ENCODE assay signal across 10 cellular contexts in genomic region chr2:174024524-174025270, GRCh38. TPM values are rescaled to one million over a fixed set of nuclear protein-coding genes. Genes with fewer than 3 reads are reported as not detected.
A peak's percentile ranks its signal among the peaks of the same experiment; 100 is the strongest.
DNase-seq lines count a peak whose midpoint lies in the region; ATAC-seq lines count a peak whose summit lies in the region.
"Had no signal": no experiment of that assay in that cellular context is flagged by ENCODE, and none has a peak within 500 bp of the region (broad histone marks: within the 10 kb centered on the region; RNA-seq: fewer than 3 reads in every experiment).

No MANE protein-coding gene starts in this region.

- H3K4me3 Mint-ChIP-seq in CD4-positive, alpha-beta memory T cell: no peak overlapping the region

- no peaks in the 10 kb centered on the region for H3K27me3 ChIP-seq in CD4-positive, alpha-beta memory T cell (ENCODE audit: insufficient read depth, low read length)

- H3K4me3 ChIP-seq in SK-N-MC: peak overlapping the region; percentile 81
- no peak overlapping the region for H3K4me3 ChIP-seq in CD4-positive, alpha-beta memory T cell (ENCODE audit: low read length in 2 of 2)
- H3K4me3 ChIP-seq: GM12878 had no signal

- peaks cover 0 to 3% (median 0%) of the 10 kb centered on the region in 4 donors for H3K4me1 Mint-ChIP-seq in CD4-positive, alpha-beta memory T cell

- no peaks in the 10 kb centered on the region for H3K36me3 ChIP-seq in SK-N-MC (ENCODE audit: insufficient read depth, low read length)
- H3K36me3 ChIP-seq in CD4-positive, alpha-beta memory T cell (ENCODE audit: insufficient read depth, low read length): no peaks in the 10 kb centered on the region

- no peaks in the 10 kb centered on the region for H3K9me3 Mint-ChIP-seq in CD4-positive, alpha-beta memory T cell

- POLR2A ChIA-PET in CD4-positive, alpha-beta memory T cell (lab: Charles Lee; ENCODE audit: partially characterized antibody): interaction anchor here (1.3 kb wide), 1 partner anchor 60 kb away, joined by 3 read pairs; no protein-coding TSS in a partner anchor

- DNase-seq in Daoy (ENCODE audit: low read depth) (peak; percentile 30), SK-N-MC (ENCODE audit: low read depth, low spot score) (peak; percentile 95), Right ventricle myocardium superior (peak; percentile 95), renal cortical epithelial cell (ENCODE audit: low read depth) (peak; percentile 78), GDM1 (lab: John Stamatoyannopoulos, UW) (no peak), RKO (ENCODE audit: low spot score) (no peak)
- DNase-seq in CD4-positive, alpha-beta memory T cell: no peak
- DNase-seq: NCI-H1105 had no signal

- CTCF ChIA-PET in CD4-positive, alpha-beta memory T cell (lab: Charles Lee; ENCODE audit: partially characterized antibody): no interaction called here

- no peaks in the 10 kb centered on the region for H3K9me3 ChIP-seq in SK-N-MC (ENCODE audit: low read depth, low read length)
- no peaks in the 10 kb centered on the region for H3K9me3 ChIP-seq in CD4-positive, alpha-beta memory T cell (ENCODE audit: control insufficient read depth in 1 of 2, low read length in 2 of 2)

- H3K36me3 Mint-ChIP-seq in CD4-positive, alpha-beta memory T cell: no peaks in the 10 kb centered on the region

- no peaks in the 10 kb centered on the region for H3K27me3 Mint-ChIP-seq in CD4-positive, alpha-beta memory T cell

- ATAC-seq in Right ventricle myocardium superior (ENCODE audit: poor library complexity) (peak; percentile 71), HG02798 (IDR thresholded peaks at IDR 0.05; ENCODE audit: poor library complexity, unreplicated experiment) (no peak)

- H3K9ac ChIP-seq in SK-N-MC (ENCODE audit: insufficient read length): peak overlapping the region; percentile 62

- no peak overlapping the region for H3K27ac Mint-ChIP-seq in CD4-positive, alpha-beta memory T cell

- intact Hi-C loops in Right ventricle myocardium superior (cut with DNase I): no loop called here
- intact Hi-C loops in CD4-positive, alpha-beta memory T cell (cut with micrococcal nuclease): no loop called here

- H3K4me1 ChIP-seq in CD4-positive, alpha-beta memory T cell (ENCODE audit: insufficient read depth, low read length): no peaks in the 10 kb centered on the region

- H3K27ac ChIP-seq in SK-N-MC: peak overlapping the region; percentile 98
- H3K27ac ChIP-seq in CD4-positive, alpha-beta memory T cell (ENCODE audit: low read depth, low read length): no peak overlapping the region

RNA-seq across cellular contexts. Expression of gene SP3, which starts 59.5 kb away (rescaled TPM):
- 57.4 and 88.5 TPM in 2 replicates for total RNA-seq in Daoy (2014; rRNA removed; shearing (Covaris generic))
- total RNA-seq in Right ventricle myocardium superior (35.3 TPM), renal cortical epithelial cell (90.9 and 109 TPM in 2 replicates)
- 100 to 1,000 TPM; 117 to 130 TPM for total RNA-seq in CD4-positive, alpha-beta memory T cell
- polyA plus RNA-seq in CD4-positive, alpha-beta memory T cell: 10 to 100 TPM; 55.5 to 83.4 TPM

Comparison
In these comparisons a context has a peak if more than half of its experiments do, and no peak if none do; other contexts are left out.
1. DNase-seq: peak in Daoy (single experiment), SK-N-MC (single experiment), Right ventricle myocardium superior (single experiment) and renal cortical epithelial cell (single experiment); none in GDM1 (single experiment), RKO (single experiment) and CD4-positive, alpha-beta memory T cell (0 of 5).